7 cellular contexts compared by ENCODE assay signal in the genomic region with DNA sequence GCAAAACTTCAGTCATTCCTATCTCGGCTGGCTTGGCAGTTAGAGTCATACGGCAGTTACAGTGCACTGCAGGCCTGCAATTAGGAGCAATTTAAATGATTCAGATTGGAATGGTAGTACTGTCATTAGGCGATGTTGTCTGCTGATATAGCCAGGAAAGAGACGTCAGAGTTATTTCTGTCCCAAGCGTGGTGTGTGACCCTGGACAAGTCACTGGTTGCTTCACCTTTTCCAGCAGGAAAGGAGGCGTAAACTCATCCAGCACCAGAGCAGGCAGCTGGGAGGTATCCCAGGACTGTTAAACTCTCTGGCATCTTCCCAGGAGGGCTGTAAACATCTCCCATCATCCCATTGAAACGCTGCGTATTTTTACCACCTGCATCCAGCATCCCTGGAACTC. TPM values are rescaled to one million over a fixed set of nuclear protein-coding genes. Genes with fewer than 3 reads are reported as not detected.
A peak's percentile ranks its signal among the peaks of the same experiment; 100 is the strongest.
DNase-seq lines count a peak whose midpoint lies in the region; ATAC-seq, FAIRE-seq and TF ChIP-seq lines count a peak whose summit lies in the region.

No MANE protein-coding gene starts in this region.

- H3K9me3 ChIP-seq in keratinocyte (ENCODE audit: control insufficient read depth, low read depth, low read length) (no peaks in the 10 kb centered on the region), stomach (no peaks in the 10 kb centered on the region)

- POLR2A ChIA-PET in MCF 10A (lab: Yijun Ruan, JAX), result interaction anchor here (1.6 to 2.0 kb wide), 2 partner anchors 10 to 60 kb away, joined by 4 to 7 read pairs; no protein-coding TSS in a partner anchor

- no peak for TF ChIP-seq EP300 in stomach (IDR thresholded peaks at IDR 0.05)

- H3K4me3 ChIP-seq in keratinocyte (ENCODE audit: control insufficient read depth in 2 of 3, extremely low read depth in 1 of 3, insufficient read depth in 2 of 3, low read depth in 1 of 3, low read length in 3 of 3) (peak overlapping the region in 2 of 3 experiments; percentile 19 to 58), stomach (peak overlapping the region in 2 of 4 donors; percentile 35 to 42)

- H3K36me3 ChIP-seq in keratinocyte (ENCODE audit: control insufficient read depth in 2 of 2, extremely low read depth in 1 of 2, insufficient read depth in 2 of 2, low read length in 2 of 2) (no peaks in the 10 kb centered on the region), stomach (no peaks in the 10 kb centered on the region)

- TF ChIP-seq POLR2A in stomach (IDR thresholded peaks at IDR 0.05), result no peak

- H3K79me2 ChIP-seq in keratinocyte (ENCODE audit: control insufficient read depth, insufficient read depth, low read length), result no peaks in the 10 kb centered on the region

- dilution Hi-C loops in keratinocyte (cut with MboI; ENCODE audit: extremely low pct_ligation_motif_present, low sequenced_read_pairs), result no loop called here

- peak; percentile 74 for FAIRE-seq in keratinocyte (lab: Jason Lieb, UNC)
- no peak for FAIRE-seq in GM19239 (lab: Jason Lieb, UNC)

- H3K4me2 ChIP-seq in keratinocyte (ENCODE audit: control insufficient read depth, extremely low read depth, insufficient read depth, low read depth, low read length), result peak overlapping the region; percentile 93

- H3K9ac ChIP-seq in keratinocyte (ENCODE audit: control insufficient read depth, extremely low read depth, insufficient read depth, low read length), result peak overlapping the region; percentile 68

- DNase-seq in NCI-H146 (lab: John Stamatoyannopoulos, UW), result peak; percentile 80
- peak; percentile 54 for DNase-seq in MCF 10A (ENCODE audit: unreplicated experiment)
- no peak for DNase-seq in keratinocyte (ENCODE audit: low read depth, low spot score)
- no peak for DNase-seq in stomach
- DNase-seq in GM19239 (ENCODE audit: insufficient read length, low spot score), result no peak
- DNase-seq in epidermal melanocyte (ENCODE audit: insufficient read length, low spot score), result no peak

- H3K9me3 Mint-ChIP-seq in MCF 10A (ENCODE audit: unreplicated experiment), result no peaks in the 10 kb centered on the region

- H3K27me3 Mint-ChIP-seq in MCF 10A (ENCODE audit: insufficient read depth, unreplicated experiment), result no peaks in the 10 kb centered on the region

- 23 to 48% (median 36%) methylated on average over 8 of the region's 8 CpGs for WGBS in stomach, 5 donors

- peaks cover 28% of the 10 kb centered on the region for H3K4me1 Mint-ChIP-seq in MCF 10A (ENCODE audit: insufficient read depth, unreplicated experiment)

- H3K27ac ChIP-seq in keratinocyte (ENCODE audit: control insufficient read depth, insufficient read depth, low read length), result peak overlapping the region; percentile 82
- peak overlapping the region; percentile 72 to 88 (median 79) for H3K27ac ChIP-seq in stomach

- intact Hi-C loops in MCF 10A (cut with micrococcal nuclease), result no loop called here
- intact Hi-C loops in stomach (cut with DNase I; ENCODE audit: low total_unique reads), result no loop called here

- no peaks in the 10 kb centered on the region for H3K36me3 Mint-ChIP-seq in MCF 10A (ENCODE audit: insufficient read depth, unreplicated experiment)

- H2AFZ ChIP-seq in keratinocyte (ENCODE audit: control insufficient read depth, low read length), result peak overlapping the region; percentile 24

- H3K4me1 ChIP-seq in keratinocyte (ENCODE audit: control insufficient read depth, extremely low read depth, insufficient read depth, low read length) (peaks cover 38% of the 10 kb centered on the region), stomach (peaks cover 9 to 38% (median 11%) of the 10 kb centered on the region in 4 donors)

- H4K20me1 ChIP-seq in keratinocyte (ENCODE audit: control insufficient read depth, extremely low read depth, insufficient read depth, low read length), result no peaks in the 10 kb centered on the region

- no peak for ATAC-seq in GM18907 (IDR thresholded peaks at IDR 0.05; ENCODE audit: unreplicated experiment)

- no peak for TF ChIP-seq CTCF in MCF 10A (IDR thresholded peaks at IDR 0.05; ENCODE audit: unreplicated experiment)
- no peak for TF ChIP-seq CTCF in keratinocyte (optimal IDR thresholded peaks at IDR 0.05 in 1 of 3, IDR thresholded peaks at IDR 0.05 in 1 of 3, conservative IDR thresholded peaks at IDR 0.05 in 1 of 3; ENCODE audit: extremely low read depth in 1 of 3, insufficient read depth in 2 of 3, low read length in 3 of 3)
- no peak for TF ChIP-seq CTCF in stomach (IDR thresholded peaks at IDR 0.05)

- CTCF ChIA-PET in MCF 10A (lab: Yijun Ruan, JAX), result interaction anchor here (0.7 kb wide), 1 partner anchor 115 kb away, joined by 4 read pairs; no protein-coding TSS in a partner anchor

- no TSS peak for BruUV-seq in MCF 10A (replicated peaks; lab: Mats Ljungman, UMichigan)

- H3K9me1 ChIP-seq in keratinocyte (ENCODE audit: control insufficient read depth, extremely low read depth, insufficient read depth, low read length), result no peaks in the 10 kb centered on the region

- H3K27me3 ChIP-seq in keratinocyte (ENCODE audit: control insufficient read depth, extremely low read depth, insufficient read depth, low read length) (no peaks in the 10 kb centered on the region), stomach (no peaks in the 10 kb centered on the region)

- peak overlapping the region; percentile 95 for H3K27ac Mint-ChIP-seq in MCF 10A (ENCODE audit: low read depth, unreplicated experiment)

- H3K4me3 Mint-ChIP-seq in MCF 10A (ENCODE audit: unreplicated experiment), result peak overlapping the region; percentile 72

RNA-seq across cellular contexts. Expression of gene LNX1, which starts 0.8 kb away (rescaled TPM):
- total RNA-seq in MCF 10A (2022) (not detected in 2 replicates), stomach (10 to 100 TPM; 11.6 to 30.9 (median 16.1) TPM)
- polyA plus RNA-seq in keratinocyte (0.17 to 0.32 TPM (median 0.22 TPM) in 3 replicates), stomach (1 to 10 TPM; 5.4 to 8.3 (median 6.3) TPM)
- polyA plus RNA-seq in keratinocyte (2011; ENCODE audit: low read depth), result 3.7 TPM
- 0.21 and 0.26 TPM in 2 replicates for polyA plus RNA-seq in keratinocyte (2011; cell fraction: cytosol; rRNA removed)
- polyA plus RNA-seq in keratinocyte (2011; cell fraction: nucleus; rRNA removed), result 0.39 TPM in 1 of 2 replicates, not detected in the other
- 0.47 and 3.9 TPM in 2 replicates for polyA plus RNA-seq in keratinocyte (2012; ENCODE audit: low replicate concordance)
- 0.29 to 1.5 TPM (median 1.4 TPM) in 3 replicates for polyA minus RNA-seq in keratinocyte
- not detected for polyA minus RNA-seq in keratinocyte (2011; cell fraction: cytosol; rRNA and poly(A)+ RNA removed)
- polyA minus RNA-seq in keratinocyte (2011; cell fraction: nucleus; rRNA and poly(A)+ RNA removed), result 0.42 TPM in 1 of 2 replicates, not detected in the other

Comparison
In these comparisons a context has a peak if more than half of its experiments do, and no peak if none do; other contexts are left out.
1. DNase-seq: peak in NCI-H146 (single experiment) and MCF 10A (single experiment); none in keratinocyte (single experiment), stomach (single experiment), GM19239 (single experiment) and epidermal melanocyte (single experiment).
2. RNA of gene LNX1, which starts 0.8 kb away (total RNA-seq): 11.6 to 30.9 TPM in stomach; not detected in MCF 10A; every median in the first group is over 10 times any median in the second.